In the genomic region with DNA sequence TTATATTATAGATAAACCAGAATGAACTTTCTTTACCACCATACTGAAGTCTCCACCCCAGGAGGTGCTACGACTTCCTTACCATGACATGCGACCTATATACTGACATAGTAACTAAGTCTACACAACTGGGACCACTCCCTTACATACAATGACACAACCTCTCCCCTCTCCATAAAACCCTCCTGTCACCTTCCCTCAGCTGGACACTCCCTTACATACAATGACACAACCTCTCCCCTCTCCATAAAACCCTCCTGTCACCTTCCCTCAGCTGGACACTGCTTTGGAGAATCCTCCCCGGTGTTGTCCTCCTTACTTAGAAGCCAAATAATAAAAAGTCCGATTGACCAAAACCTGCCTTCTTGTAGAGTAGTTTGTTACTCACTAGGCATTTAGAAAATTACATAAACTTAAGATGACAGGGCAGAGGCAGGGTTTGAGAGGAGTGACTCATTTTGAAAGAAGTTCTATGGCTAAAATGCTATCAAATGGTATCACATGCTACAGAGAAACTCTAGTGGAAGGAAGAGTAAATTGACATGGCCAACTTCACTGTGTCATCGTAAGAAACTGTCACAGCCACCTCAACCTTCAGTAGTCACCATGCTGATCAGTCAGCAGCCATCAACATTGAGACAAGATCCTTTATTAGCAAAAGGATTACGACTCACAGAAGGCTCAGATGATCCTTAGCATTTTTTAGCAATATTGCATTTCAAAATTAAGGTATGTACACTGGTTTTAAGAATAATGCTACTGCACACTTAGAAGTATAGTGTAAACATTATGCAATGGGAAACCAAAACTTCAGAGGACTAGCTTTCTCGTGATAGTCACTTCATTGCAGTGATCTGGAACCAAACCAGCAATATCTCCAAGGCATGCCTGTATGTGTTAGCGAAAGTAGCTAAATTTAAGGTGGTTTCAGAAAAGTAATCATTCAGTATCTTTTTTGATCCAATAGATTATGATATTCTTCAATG, we compare ENCODE assay signal across 9 cellular contexts. TPM values are rescaled to one million over a fixed set of nuclear protein-coding genes. Genes with fewer than 3 reads are reported as not detected.
DNase-seq lines count a peak whose midpoint lies in the region; ATAC-seq and TF ChIP-seq lines count a peak whose summit lies in the region.
"Had no signal": no experiment of that assay in that cellular context is flagged by ENCODE, and none has a peak within 500 bp of the region (broad histone marks: within the 10 kb centered on the region; RNA-seq: fewer than 3 reads in every experiment).

No MANE protein-coding gene starts in this region.

- H3K36me3 ChIP-seq in mesenchymal stem cell (ENCODE audit: control insufficient read depth in 1 of 2, insufficient read depth in 2 of 2, low read depth in 1 of 2, low read length in 2 of 2), result peaks cover 3 to 76% of the 10 kb centered on the region in 2 experiments

- H3K4me3 ChIP-seq in HFF-Myc (replicated peaks; ENCODE audit: low read depth, low read length) (no peak overlapping the region), mesenchymal stem cell (ENCODE audit: insufficient read depth in 1 of 2, low read depth in 1 of 2, low read length in 2 of 2) (no peak overlapping the region)

- peaks cover 9% of the 10 kb centered on the region for H3K36me3 Mint-ChIP-seq in T-helper 17 cell (ENCODE audit: low read depth)

- H3K4ac ChIP-seq in mesenchymal stem cell (ENCODE audit: low read depth in 1 of 2, low read length in 2 of 2), result no peak overlapping the region

- no peak overlapping the region for H4K8ac ChIP-seq in mesenchymal stem cell (ENCODE audit: low read length)

- peak overlapping the region; percentile 85 for H3K27ac Mint-ChIP-seq in T-helper 17 cell

- TF ChIP-seq CTCF in GM13977 (IDR thresholded peaks at IDR 0.05; ENCODE audit: extremely low read depth, insufficient read depth, missing control alignments), result no peak
- TF ChIP-seq CTCF in HFF-Myc (IDR thresholded peaks at IDR 0.05; ENCODE audit: low read depth, low read length, missing control alignments), result no peak

- no peak overlapping the region for H4K91ac ChIP-seq in mesenchymal stem cell (ENCODE audit: low read length)

- DNase-seq in GM13977 (ENCODE audit: low spot score), result peak; percentile 8
- DNase-seq in HFF-Myc (ENCODE audit: extremely low read depth, low read depth), result peak; percentile 22
- no peak for DNase-seq in T-helper 17 cell
- DNase-seq in mesenchymal stem cell, result peak; percentile 73
- DNase-seq in OCI-M2 (lab: John Stamatoyannopoulos, UW; ENCODE audit: unreplicated experiment), result no peak
- DNase-seq in CD1c-positive myeloid dendritic cell (ENCODE audit: extremely low spot score), result no peak
- DNase-seq: hypothalamus had no signal

- 80% methylated on average over 4 of the region's 8 CpGs for WGBS in mesenchymal stem cell

- no peak overlapping the region for H3K18ac ChIP-seq in mesenchymal stem cell (ENCODE audit: low read depth in 1 of 2, low read length in 2 of 2)

- H3K4me3 Mint-ChIP-seq in T-helper 17 cell, result no peak overlapping the region

- H2AK5ac ChIP-seq in mesenchymal stem cell (ENCODE audit: low read length, severe bottlenecking), result no peak overlapping the region

- peaks cover 14% of the 10 kb centered on the region for H3K4me1 Mint-ChIP-seq in T-helper 17 cell

- no peak for ATAC-seq in T-helper 17 cell
- no peak for ATAC-seq in GM19324 (IDR thresholded peaks at IDR 0.05; ENCODE audit: low FRiP score, unreplicated experiment)
- ATAC-seq in HG02678 (IDR thresholded peaks at IDR 0.05; ENCODE audit: unreplicated experiment), result no peak

- H2BK12ac ChIP-seq in mesenchymal stem cell (ENCODE audit: low read length in 2 of 2), result no peak overlapping the region

- no peaks in the 10 kb centered on the region for H3K9me3 ChIP-seq in T-helper 17 cell (ENCODE audit: control insufficient read depth, low read length, poor library complexity, severe bottlenecking)
- H3K9me3 ChIP-seq in mesenchymal stem cell (ENCODE audit: control insufficient read depth, low read length), result no peaks in the 10 kb centered on the region

- H3K79me1 ChIP-seq in mesenchymal stem cell (replicated peaks; ENCODE audit: low read length, poor library complexity, severe bottlenecking), result peaks cover 34% of the 10 kb centered on the region

- H3K4me1 ChIP-seq in mesenchymal stem cell (ENCODE audit: control insufficient read depth, insufficient read depth, low read depth, low read length), result peaks cover 2% of the 10 kb centered on the region

- H3K27ac ChIP-seq in mesenchymal stem cell (ENCODE audit: low read length, poor library complexity, severe bottlenecking), result no peak overlapping the region

- no peaks in the 10 kb centered on the region for H3K27me3 Mint-ChIP-seq in T-helper 17 cell

- H2BK15ac ChIP-seq in mesenchymal stem cell (ENCODE audit: low read depth, poor library complexity, severe bottlenecking), result no peak overlapping the region

- H3K9ac ChIP-seq in mesenchymal stem cell (ENCODE audit: low read length), result peak overlapping the region; percentile 39

- no peaks in the 10 kb centered on the region for H3K27me3 ChIP-seq in mesenchymal stem cell (ENCODE audit: control insufficient read depth in 1 of 2, insufficient read depth in 1 of 2, low read length in 2 of 2)

- H3K4me2 ChIP-seq in mesenchymal stem cell (ENCODE audit: low read length, poor library complexity, severe bottlenecking), result no peak overlapping the region

- H2BK120ac ChIP-seq in mesenchymal stem cell (ENCODE audit: low read depth, low read length), result no peak overlapping the region

- no peak overlapping the region for H2AFZ ChIP-seq in mesenchymal stem cell (ENCODE audit: low read depth, low read length)

- no peak overlapping the region for H3K23ac ChIP-seq in mesenchymal stem cell (ENCODE audit: low read length in 2 of 2)

- no peak overlapping the region for H3K14ac ChIP-seq in mesenchymal stem cell (ENCODE audit: low read length in 2 of 2)

- in situ Hi-C loops in GM13977 (cut with MboI; ENCODE audit: low pct_unique_long_range_greater_than_20kb, low sequenced_read_pairs, unreplicated experiment), result no loop called here

- H2BK5ac ChIP-seq in mesenchymal stem cell (ENCODE audit: low read depth, low read length, poor library complexity, severe bottlenecking), result no peak overlapping the region

RNA-seq across cellular contexts. Expression of a gene that starts 56.4 kb away (rescaled TPM):
- 10 to 100 TPM; 63.0 to 77.9 TPM for total RNA-seq in T-helper 17 cell
- polyA plus RNA-seq in mesenchymal stem cell (2013, experiment 1 of 2), result 14.6 TPM
- 16.2 TPM for polyA plus RNA-seq in mesenchymal stem cell (2013, experiment 2 of 2)

Comparison
In these comparisons a context has a peak if more than half of its experiments do, and no peak if none do; other contexts are left out.
1. DNase-seq: peak in GM13977 (single experiment), HFF-Myc (single experiment) and mesenchymal stem cell (single experiment); none in T-helper 17 cell (0 of 3), OCI-M2 (single experiment) and CD1c-positive myeloid dendritic cell (single experiment).